In the genomic region with DNA sequence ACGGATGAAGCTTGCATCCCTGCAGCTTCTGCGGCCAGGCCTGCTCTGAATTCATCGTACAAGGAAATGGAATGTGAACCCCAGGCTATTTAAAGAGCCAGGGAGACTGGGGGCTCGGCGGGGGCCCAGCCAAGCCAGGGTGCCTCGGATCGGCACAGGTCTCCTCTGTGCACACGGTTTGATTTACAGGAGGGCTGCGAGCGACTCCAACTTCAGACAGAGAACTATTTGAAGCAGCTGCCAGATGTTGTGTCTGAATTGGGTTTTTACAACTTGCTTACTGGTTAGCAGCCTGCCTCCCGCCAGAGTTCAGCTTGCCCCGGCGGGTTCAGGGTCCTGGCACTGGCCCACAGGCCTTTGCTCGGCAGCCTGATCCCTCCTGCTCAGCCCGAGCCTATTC, we compare ENCODE assay signal across 12 cellular contexts.
A peak's percentile ranks its signal among the peaks of the same experiment; 100 is the strongest.
DNase-seq lines count a peak whose midpoint lies in the region; ATAC-seq and TF ChIP-seq lines count a peak whose summit lies in the region.
"Had no signal": no experiment of that assay in that cellular context is flagged by ENCODE, and none has a peak within 500 bp of the region (broad histone marks: within the 10 kb centered on the region; RNA-seq: fewer than 3 reads in every experiment).

No MANE protein-coding gene starts in this region.

- H3K4me3 ChIP-seq in WERI-Rb-1 (ENCODE audit: low read depth, low read length), result no peak overlapping the region
- no peak overlapping the region for H3K4me3 ChIP-seq in esophagus squamous epithelium
- no peak overlapping the region for H3K4me3 ChIP-seq in mucosa of rectum (ENCODE audit: low read length in 2 of 2)
- no peak overlapping the region for H3K4me3 ChIP-seq in subcutaneous abdominal adipose tissue (ENCODE audit: low read depth in 1 of 5, low read length in 5 of 5)

- H3K9me3 ChIP-seq in WERI-Rb-1 (ENCODE audit: severe bottlenecking) (no peaks in the 10 kb centered on the region), esophagus squamous epithelium (no peaks in the 10 kb centered on the region), mucosa of rectum (ENCODE audit: control insufficient read depth in 2 of 2, low read length in 2 of 2) (no peaks in the 10 kb centered on the region), subcutaneous abdominal adipose tissue (ENCODE audit: control insufficient read depth in 5 of 5, low read length in 5 of 5) (no peaks in the 10 kb centered on the region)

- no peaks in the 10 kb centered on the region for H3K36me3 ChIP-seq in WERI-Rb-1
- H3K36me3 ChIP-seq in esophagus squamous epithelium, result no peaks in the 10 kb centered on the region
- H3K36me3 ChIP-seq in mucosa of rectum (ENCODE audit: control insufficient read depth in 2 of 2, insufficient read depth in 2 of 2, low read length in 2 of 2), result no peaks in the 10 kb centered on the region
- H3K36me3 ChIP-seq in subcutaneous abdominal adipose tissue (ENCODE audit: control insufficient read depth in 5 of 5, insufficient read depth in 5 of 5, low read length in 5 of 5), result no peaks in the 10 kb centered on the region

- H3K4me1 ChIP-seq in esophagus squamous epithelium (peaks cover 22 to 82% (median 57%) of the 10 kb centered on the region in 3 donors), mucosa of rectum (ENCODE audit: control insufficient read depth in 2 of 2, insufficient read depth in 2 of 2, low read length in 2 of 2) (peaks cover 11 to 23% of the 10 kb centered on the region in 2 donors), subcutaneous abdominal adipose tissue (ENCODE audit: control insufficient read depth in 5 of 5, insufficient read depth in 5 of 5, low read length in 5 of 5) (peaks cover 11 to 62% (median 48%) of the 10 kb centered on the region in 5 donors)

- DNase-seq in WERI-Rb-1, result no peak
- no peak for DNase-seq in esophagus squamous epithelium (lab: John Stamatoyannopoulos, UW)
- no peak for DNase-seq in T-helper 1 cell
- DNase-seq: activated CD4-positive, alpha-beta T cell treated with anti-CD3 and anti-CD28 coated beads for 1 hour; naive B cell; NCI-H2171 treated with DMSO at 0.1 percent for 48 hours had no signal

- TF ChIP-seq POLR2A in esophagus squamous epithelium (IDR thresholded peaks at IDR 0.05), result no peak

- H3K27ac ChIP-seq in WERI-Rb-1 (peak overlapping the region; percentile 64; the same call in 1 of the 2 replicates), esophagus squamous epithelium (peak overlapping the region; percentile 66 to 94 (median 90)), mucosa of rectum (ENCODE audit: low read depth in 2 of 2, low read length in 2 of 2) (peak overlapping the region; percentile 85 to 86), subcutaneous abdominal adipose tissue (ENCODE audit: low read depth, low read length) (peak overlapping the region; percentile 90)
- H3K27ac ChIP-seq: epithelial cell of prostate had no signal

- WGBS in esophagus squamous epithelium, 2 donors, result 59% methylated on average over 3 to 10 of the region's 15 CpGs

- ATAC-seq in HG02852 (IDR thresholded peaks at IDR 0.05; ENCODE audit: unreplicated experiment), result no peak
- ATAC-seq in HG02588 (IDR thresholded peaks at IDR 0.05; ENCODE audit: unreplicated experiment), result no peak
- ATAC-seq in HG02981 (IDR thresholded peaks at IDR 0.05; ENCODE audit: unreplicated experiment), result no peak

- TF ChIP-seq CTCF in WERI-Rb-1 (IDR thresholded peaks at IDR 0.05; ENCODE audit: low read depth, low read length) (no peak), esophagus squamous epithelium (IDR thresholded peaks at IDR 0.05) (no peak)

- H3K9ac ChIP-seq in mucosa of rectum (ENCODE audit: low read depth in 1 of 2, low read length in 2 of 2) (peak overlapping the region; percentile 14 to 36), subcutaneous abdominal adipose tissue (ENCODE audit: low read length in 5 of 5) (peak overlapping the region in 1 of 5 donors; percentile 26)

- no peaks in the 10 kb centered on the region for H3K27me3 ChIP-seq in WERI-Rb-1 (ENCODE audit: insufficient read depth, low read depth, severe bottlenecking)
- no peaks in the 10 kb centered on the region for H3K27me3 ChIP-seq in esophagus squamous epithelium
- H3K27me3 ChIP-seq in mucosa of rectum (ENCODE audit: control insufficient read depth in 2 of 2, insufficient read depth in 2 of 2, low read length in 2 of 2), result no peaks in the 10 kb centered on the region
- no peaks in the 10 kb centered on the region for H3K27me3 ChIP-seq in subcutaneous abdominal adipose tissue (ENCODE audit: control insufficient read depth in 5 of 5, insufficient read depth in 4 of 5, low read length in 5 of 5)

- intact Hi-C loops in esophagus squamous epithelium (cut with DNase I), result loop anchor here (10.0 kb wide), 1 partner anchor 81 kb away; a partner anchor contains a TSS
